In the genomic region with DNA sequence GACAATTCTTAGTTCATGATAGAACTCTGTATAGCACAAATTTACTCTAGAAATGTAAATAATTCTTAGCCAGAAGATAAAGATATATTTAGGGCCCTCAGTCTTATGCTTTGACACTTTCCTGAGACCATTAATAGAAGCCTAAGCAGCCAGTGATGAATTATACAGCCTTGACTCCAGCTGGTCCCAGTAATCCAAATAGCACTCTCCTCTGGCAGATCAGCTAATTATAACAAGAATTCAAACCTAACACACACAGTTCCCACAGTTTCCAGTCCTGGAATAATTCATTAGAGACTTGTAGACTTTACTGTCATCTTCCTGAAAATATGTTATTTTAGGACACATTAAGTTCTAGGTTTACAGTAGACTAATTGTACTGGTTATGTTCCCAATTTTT, we compare ENCODE assay signal across 18 cellular contexts. TPM values are rescaled to one million over a fixed set of nuclear protein-coding genes. Genes with fewer than 3 reads are reported as not detected.
"Had no signal": no experiment of that assay in that cellular context is flagged by ENCODE, and none has a peak within 500 bp of the region (broad histone marks: within the 10 kb centered on the region; RNA-seq: fewer than 3 reads in every experiment).

No MANE protein-coding gene starts in this region.

- H3K9me3 ChIP-seq: body of pancreas, mucosa of descending colon, transverse colon, vagina had no signal

- H3K27me3 ChIP-seq: body of pancreas, transverse colon, vagina had no signal

- H3K4me3 ChIP-seq: body of pancreas, mucosa of descending colon, smooth muscle cell, transverse colon, vagina had no signal

- ATAC-seq: body of pancreas; left lobe of liver; mucosa of descending colon; right cardiac atrium; stimulated activated naive CD8-positive, alpha-beta T cell treated with anti-CD3 and anti-CD28 coated beads, Interleukin-15, Interleukin-2, amounts not matched to agents 100 U/mL and 50 U/mL, for 24 hours had no signal

- H3K36me3 ChIP-seq: transverse colon, vagina had no signal

- H3K4me2 ChIP-seq: smooth muscle cell had no signal

- DNase-seq: activated CD4-positive, alpha-beta T cell treated with anti-CD3 and anti-CD28 coated beads, Interleukin-2, amount 50 U/mL, for 1 hour; activated CD8-positive, alpha-beta memory T cell treated with anti-CD3 and anti-CD28 coated beads for 24 hours; activated gamma-delta T cell treated with Interleukin-2 at 50 U/mL for 16 hours; amniotic stem cell; body of pancreas; effector memory CD4-positive, alpha-beta T cell; mucosa of descending colon; nephron progenitor cell; occipital lobe; right cardiac atrium; stimulated activated CD4-positive, alpha-beta T cell treated with anti-CD3 and anti-CD28 coated beads, Interleukin-4, amount 100 ng/mL, for 4 hours; stimulated activated naive CD8-positive, alpha-beta T cell treated with anti-CD3 and anti-CD28 coated beads, Interleukin-15, Interleukin-2, amounts not matched to agents 100 U/mL and 50 U/mL, for 24 hours; transverse colon had no signal

- H3K4me1 ChIP-seq: body of pancreas, vagina had no signal

- H3K27ac ChIP-seq: body of pancreas, transverse colon, vagina had no signal

RNA-seq across cellular contexts. Expression of gene SHOC1, which starts 50.4 kb away (rescaled TPM):
- total RNA-seq: left lobe of liver, lung microvascular endothelial cell, mucosa of descending colon, progenitor cell of endocrine pancreas, right cardiac atrium, smooth muscle cell, transverse colon had no signal
- polyA plus RNA-seq: right cardiac atrium, smooth muscle cell had no signal
